In genomic region chr17:58666858-58667267, GRCh38 we compare ENCODE assay signal across 8 cellular contexts. TPM values are rescaled to one million over a fixed set of nuclear protein-coding genes. Genes with fewer than 3 reads are reported as not detected.
DNase-seq lines count a peak whose midpoint lies in the region; ATAC-seq, FAIRE-seq and TF ChIP-seq lines count a peak whose summit lies in the region.

No MANE protein-coding gene starts in this region.

- H3K4me3 ChIP-seq in Panc1 (ENCODE audit: low read depth in 2 of 2, low read length in 2 of 2) (peak overlapping the region; percentile 14 to 52), astrocyte (ENCODE audit: insufficient read depth, low read depth, low read length) (no peak overlapping the region), HAP-1 (no peak overlapping the region)

- peak; percentile 87 for ATAC-seq in Panc1
- ATAC-seq in left colon = peak; percentile 95
- no peak for ATAC-seq in GM18858 (IDR thresholded peaks at IDR 0.05; ENCODE audit: unreplicated experiment)

- H3K4me1 Mint-ChIP-seq in astrocyte (ENCODE audit: low read depth, unreplicated experiment) = peaks cover 6% of the 10 kb centered on the region

- no peak overlapping the region for H3K9ac ChIP-seq in astrocyte (ENCODE audit: low read length)

- H3K36me3 ChIP-seq in Panc1 (ENCODE audit: control insufficient read depth, insufficient read depth, low read length) = no peaks in the 10 kb centered on the region
- no peaks in the 10 kb centered on the region for H3K36me3 ChIP-seq in astrocyte (ENCODE audit: insufficient read depth, low read length)
- no peaks in the 10 kb centered on the region for H3K36me3 ChIP-seq in HAP-1 (replicated peaks)

- no peaks in the 10 kb centered on the region for H4K20me1 ChIP-seq in astrocyte (ENCODE audit: insufficient read depth, low read length)

- in situ Hi-C loops in Panc1 (cut with HindIII; ENCODE audit: low pct_unique_long_range_greater_than_20kb, low sequenced_read_pairs) (no loop called here), HAP-1 (cut with MboI; ENCODE audit: low sequenced_read_pairs) (no loop called here)

- H3K27me3 Mint-ChIP-seq in astrocyte (ENCODE audit: low read depth, unreplicated experiment) = peaks cover 6% of the 10 kb centered on the region

- H3K4me1 ChIP-seq in Panc1 (ENCODE audit: control insufficient read depth, insufficient read depth, low read length) (peaks cover 4% of the 10 kb centered on the region; the same call in 1 of the 2 replicates), astrocyte (ENCODE audit: insufficient read depth, low read length) (peaks cover 4% of the 10 kb centered on the region), HAP-1 (no peaks in the 10 kb centered on the region)

- H3K27me3 ChIP-seq in Panc1 (ENCODE audit: control insufficient read depth, insufficient read depth, low read length) (no peaks in the 10 kb centered on the region), astrocyte (ENCODE audit: insufficient read depth, low read length) (no peaks in the 10 kb centered on the region), HAP-1 (ENCODE audit: low read depth) (no peaks in the 10 kb centered on the region)

- no peak overlapping the region for H3K4me3 Mint-ChIP-seq in astrocyte (ENCODE audit: unreplicated experiment)

- BruUV-seq in Panc1 (replicated peaks; lab: Mats Ljungman, UMichigan) = no TSS peak

- H3K9me3 ChIP-seq in Panc1 (ENCODE audit: control insufficient read depth, insufficient read depth, low read depth, low read length) (no peaks in the 10 kb centered on the region), astrocyte (ENCODE audit: insufficient read depth, low read depth, low read length) (no peaks in the 10 kb centered on the region), HAP-1 (no peaks in the 10 kb centered on the region)

- H3K9me3 Mint-ChIP-seq in astrocyte (ENCODE audit: unreplicated experiment) = no peaks in the 10 kb centered on the region

- H3K79me2 ChIP-seq in astrocyte (ENCODE audit: insufficient read depth, low read length) = no peaks in the 10 kb centered on the region

- H3K4me2 ChIP-seq in astrocyte (ENCODE audit: low read length) = peak overlapping the region; percentile 22

- H3K27ac ChIP-seq in Panc1 (ENCODE audit: low read length) (no peak overlapping the region), astrocyte (ENCODE audit: low read depth, low read length) (no peak overlapping the region)

- DNase-seq in EL (peak; percentile 36), Panc1 (ENCODE audit: low read depth, low spot score) (no peak), astrocyte (ENCODE audit: low read depth) (no peak), left colon (peak; percentile 87), cortex of kidney (lab: John Stamatoyannopoulos, UW) (no peak), HAP-1 (ENCODE audit: low spot score in 2 of 2) (no peak)
- peak; percentile 18 for DNase-seq in stimulated activated naive CD4-positive, alpha-beta T cell treated with Interleukin-2 at 50 U/mL for 16 hours (lab: John Stamatoyannopoulos, UW)

- FAIRE-seq in astrocyte (lab: Jason Lieb, UNC) = no peak

- no peaks in the 10 kb centered on the region for H3K36me3 Mint-ChIP-seq in astrocyte (ENCODE audit: low read depth, unreplicated experiment)

- no peak overlapping the region for H3K27ac Mint-ChIP-seq in astrocyte (ENCODE audit: unreplicated experiment)

- POLR2A ChIA-PET in Panc1 (lab: Charles Lee) = no interaction called here

- H2AFZ ChIP-seq in astrocyte (ENCODE audit: low read depth, low read length) = no peak overlapping the region

- intact Hi-C loops in Panc1 (cut with micrococcal nuclease; ENCODE audit: unreplicated experiment) = no loop called here
- intact Hi-C loops in left colon (cut with DNase I, micrococcal nuclease) = no loop called here

- CTCF ChIA-PET in Panc1 (lab: Charles Lee) = no interaction called here

- TF ChIP-seq CTCF in Panc1 (IDR thresholded peaks at IDR 0.05) (no peak), astrocyte (IDR thresholded peaks at IDR 0.05; ENCODE audit: insufficient read depth, low read depth, low read length) (no peak)

RNA-seq across cellular contexts. Expression of gene TEX14, which starts 25.0 kb away (rescaled TPM):
- not detected for total RNA-seq in Panc1 (2021; ENCODE audit: unreplicated experiment)
- polyA plus RNA-seq in Panc1 (2012; ENCODE audit: insufficient read length) = not detected
- 0.09 and 0.31 TPM in 2 replicates for total RNA-seq in astrocyte
- total RNA-seq in left colon = under 1 TPM in 1 of 2 donors, not detected in 1; 0.06 TPM

RNA-seq across cellular contexts. Expression of gene RAD51C, which starts 25.5 kb away (rescaled TPM):
- total RNA-seq in Panc1 (2021; ENCODE audit: unreplicated experiment) = 19.9 TPM
- 10.5 TPM for polyA plus RNA-seq in Panc1 (2012; ENCODE audit: insufficient read length)
- 9.1 and 9.4 TPM in 2 replicates for total RNA-seq in astrocyte
- 1 to 10 TPM; 7.6 to 8.1 TPM for total RNA-seq in left colon

Comparison
In these comparisons a context has a peak if more than half of its experiments do, and no peak if none do; other contexts are left out.
1. DNase-seq: peak in EL (single experiment), left colon (2 of 2) and stimulated activated naive CD4-positive, alpha-beta T cell treated with Interleukin-2 at 50 U/mL for 16 hours (single experiment); none in Panc1 (single experiment), astrocyte (single experiment), cortex of kidney (single experiment) and HAP-1 (0 of 2).
2. H3K4me3 ChIP-seq: peak in Panc1 (2 of 2); none in astrocyte (single experiment) and HAP-1 (single experiment).